14 cellular contexts compared by ENCODE assay signal in genomic region chr17:66712453-66712852, GRCh38.
DNase-seq lines count a peak whose midpoint lies in the region; ATAC-seq and TF ChIP-seq lines count a peak whose summit lies in the region.
"Had no signal": no experiment of that assay in that cellular context is flagged by ENCODE, and none has a peak within 500 bp of the region (broad histone marks: within the 10 kb centered on the region; RNA-seq: fewer than 3 reads in every experiment).

No MANE protein-coding gene starts in this region.

- no peak overlapping the region for H3K27ac ChIP-seq in CD4-positive, alpha-beta T cell (ENCODE audit: low read depth, low read length)
- H3K27ac ChIP-seq in H9 (ENCODE audit: insufficient read length, low read depth, low read length) (peak overlapping the region; percentile 3), body of pancreas (peak overlapping the region; percentile 60 to 75 (median 70)), ovary (no peak overlapping the region)
- H3K27ac ChIP-seq: BLaER1 treated with 17β-estradiol and CSF1 and Interleukin-3, amounts not matched to agents 10 nM and 100 nM had no signal

- no peak for TF ChIP-seq CTCF in CD4-positive, alpha-beta T cell (IDR thresholded peaks at IDR 0.05)
- TF ChIP-seq CTCF in H9 (conservative IDR thresholded peaks at IDR 0.05), result no peak
- no peak for TF ChIP-seq CTCF in body of pancreas (IDR thresholded peaks at IDR 0.05)
- no peak for TF ChIP-seq CTCF in natural killer cell (IDR thresholded peaks at IDR 0.05)
- no peak for TF ChIP-seq CTCF in ovary (IDR thresholded peaks at IDR 0.05)

- H3K9ac ChIP-seq in H9 (ENCODE audit: extremely low read depth, insufficient read length, low read length), result no peak overlapping the region
- H3K9ac ChIP-seq: BLaER1 treated with 17β-estradiol and CSF1 and Interleukin-3, amounts not matched to agents 10 nM and 100 nM had no signal

- H3T11ph ChIP-seq in H9 (ENCODE audit: low read length), result no peak overlapping the region

- H3K27ac Mint-ChIP-seq in CD4-positive, alpha-beta T cell, result peak overlapping the region; percentile 76
- H3K27ac Mint-ChIP-seq in H9 (peak overlapping the region; percentile 62 to 84 (median 64); a peak in 6 of 7 replicates), natural killer cell (peak overlapping the region; percentile 65 to 69)
- H3K27ac Mint-ChIP-seq: stimulated activated memory B cell treated with anti-CD40 and anti-IgM and Interleukin-4, amounts not matched to agents 10 μg/mL and 1 μg/mL and 100 μg/mL, for 72 hours had no signal

- no peak overlapping the region for H2BK20ac ChIP-seq in H9 (ENCODE audit: low read depth, low read length, poor library complexity, severe bottlenecking)

- H2AK5ac ChIP-seq in H9 (ENCODE audit: insufficient read length, low read length), result no peak overlapping the region

- H3K27me3 ChIP-seq in CD4-positive, alpha-beta T cell (ENCODE audit: control insufficient read depth, insufficient read depth, low read length), result no peaks in the 10 kb centered on the region
- no peaks in the 10 kb centered on the region for H3K27me3 ChIP-seq in H9 (ENCODE audit: insufficient read depth, low read length)
- no peaks in the 10 kb centered on the region for H3K27me3 ChIP-seq in body of pancreas
- no peaks in the 10 kb centered on the region for H3K27me3 ChIP-seq in ovary
- H3K27me3 ChIP-seq: BLaER1 treated with 17β-estradiol and CSF1 and Interleukin-3, amounts not matched to agents 10 nM and 100 nM had no signal

- H3K4me3 ChIP-seq in body of pancreas (no peak overlapping the region), ovary (no peak overlapping the region)
- H3K4me3 ChIP-seq: BLaER1 treated with 17β-estradiol and CSF1 and Interleukin-3, amounts not matched to agents 10 nM and 100 nM had no signal

- peaks cover 37% of the 10 kb centered on the region for H3K36me3 Mint-ChIP-seq in CD4-positive, alpha-beta T cell (ENCODE audit: low read depth)
- no peaks in the 10 kb centered on the region for H3K36me3 Mint-ChIP-seq in H9 (ENCODE audit: insufficient read depth in 1 of 3, low read depth in 3 of 3)
- H3K36me3 Mint-ChIP-seq in natural killer cell, result no peaks in the 10 kb centered on the region
- H3K36me3 Mint-ChIP-seq: stimulated activated memory B cell treated with anti-CD40 and anti-IgM and Interleukin-4, amounts not matched to agents 10 μg/mL and 1 μg/mL and 100 μg/mL, for 72 hours had no signal

- no peak overlapping the region for H3K23ac ChIP-seq in H9 (ENCODE audit: insufficient read length, low read depth, low read length)

- peak overlapping the region; percentile 0 for H3K4me2 ChIP-seq in H9 (ENCODE audit: insufficient read depth, insufficient read length, low read length)

- H2BK5ac ChIP-seq in H9 (ENCODE audit: insufficient read length, low read length), result no peak overlapping the region

- no peak overlapping the region for H3K4me3 Mint-ChIP-seq in CD4-positive, alpha-beta T cell
- no peak overlapping the region for H3K4me3 Mint-ChIP-seq in H9
- no peak overlapping the region for H3K4me3 Mint-ChIP-seq in natural killer cell
- H3K4me3 Mint-ChIP-seq: stimulated activated memory B cell treated with anti-CD40 and anti-IgM and Interleukin-4, amounts not matched to agents 10 μg/mL and 1 μg/mL and 100 μg/mL, for 72 hours had no signal

- H3K4me1 ChIP-seq in H9 (ENCODE audit: insufficient read depth, low read length), result peaks cover 7% of the 10 kb centered on the region
- H3K4me1 ChIP-seq in body of pancreas, result peaks cover 28% of the 10 kb centered on the region
- no peaks in the 10 kb centered on the region for H3K4me1 ChIP-seq in ovary (ENCODE audit: insufficient read depth)

- H2BK12ac ChIP-seq in H9 (ENCODE audit: insufficient read length, low read depth, low read length), result no peak overlapping the region

- DNase-seq in CD4-positive, alpha-beta T cell, result no peak
- peak; percentile 40 for DNase-seq in H9
- no peak for DNase-seq in body of pancreas
- no peak for DNase-seq in natural killer cell
- no peak for DNase-seq in ovary
- DNase-seq in DMS79 (lab: John Stamatoyannopoulos, UW), result no peak
- DNase-seq: activated naive CD4-positive, alpha-beta T cell treated with Interleukin-2 at 50 U/mL for 16 hours; NCI-H226; retina; stimulated activated CD4-positive, alpha-beta T cell treated with anti-CD3 and anti-CD28 coated beads, Interleukin-2, amount 100 ng/mL, for 48 hours had no signal

- no peak overlapping the region for H4K91ac ChIP-seq in H9 (ENCODE audit: insufficient read length, low read depth, low read length)

- no peak overlapping the region for H2BK120ac ChIP-seq in H9 (ENCODE audit: low read depth, low read length, poor library complexity, severe bottlenecking)

- POLR2A ChIA-PET in CD4-positive, alpha-beta T cell (lab: Charles Lee), result no interaction called here

- no peaks in the 10 kb centered on the region for H3K36me3 ChIP-seq in body of pancreas (replicated peaks in 1 of 2; ENCODE audit: insufficient read depth in 1 of 2, low read depth in 2 of 2)
- no peaks in the 10 kb centered on the region for H3K36me3 ChIP-seq in ovary

- H3K9me3 ChIP-seq in CD4-positive, alpha-beta T cell (ENCODE audit: control insufficient read depth, low read length), result no peaks in the 10 kb centered on the region
- no peaks in the 10 kb centered on the region for H3K9me3 ChIP-seq in H9 (ENCODE audit: control insufficient read depth, low read depth, low read length)
- H3K9me3 ChIP-seq in body of pancreas, result no peaks in the 10 kb centered on the region
- H3K9me3 ChIP-seq in ovary, result no peaks in the 10 kb centered on the region
- H3K9me3 ChIP-seq: BLaER1 treated with 17β-estradiol and CSF1 and Interleukin-3, amounts not matched to agents 10 nM and 100 nM had no signal

- H3K9me3 Mint-ChIP-seq in CD4-positive, alpha-beta T cell, result no peaks in the 10 kb centered on the region
- H3K9me3 Mint-ChIP-seq in H9 (no peaks in the 10 kb centered on the region), natural killer cell (no peaks in the 10 kb centered on the region)
- H3K9me3 Mint-ChIP-seq: stimulated activated memory B cell treated with anti-CD40 and anti-IgM and Interleukin-4, amounts not matched to agents 10 μg/mL and 1 μg/mL and 100 μg/mL, for 72 hours had no signal

- H3K4me1 Mint-ChIP-seq in CD4-positive, alpha-beta T cell (ENCODE audit: low read depth), result peaks cover 40% of the 10 kb centered on the region
- peaks cover 56 to 62% of the 10 kb centered on the region in 2 experiments for H3K4me1 Mint-ChIP-seq in H9
- H3K4me1 Mint-ChIP-seq in natural killer cell, result peaks cover 35 to 44% of the 10 kb centered on the region in 2 donors
- H3K4me1 Mint-ChIP-seq: stimulated activated memory B cell treated with anti-CD40 and anti-IgM and Interleukin-4, amounts not matched to agents 10 μg/mL and 1 μg/mL and 100 μg/mL, for 72 hours had no signal

- H3K79me1 ChIP-seq in H9 (ENCODE audit: insufficient read depth, low read depth, low read length, poor library complexity, severe bottlenecking), result no peaks in the 10 kb centered on the region

- TF ChIP-seq POLR2A in body of pancreas (IDR thresholded peaks at IDR 0.05), result no peak
- TF ChIP-seq POLR2A in ovary (IDR thresholded peaks at IDR 0.05), result no peak

- no peak overlapping the region for H3K14ac ChIP-seq in H9 (ENCODE audit: insufficient read depth, low read length)

- CTCF ChIA-PET in CD4-positive, alpha-beta T cell (lab: Charles Lee), result no interaction called here

- TF ChIP-seq EP300 in ovary (IDR thresholded peaks at IDR 0.05), result no peak

- H4K5ac ChIP-seq in H9 (ENCODE audit: insufficient read length, low read depth, low read length), result no peak overlapping the region

- no peaks in the 10 kb centered on the region for H3K79me2 ChIP-seq in H9 (ENCODE audit: insufficient read depth, low read length)

- no peak overlapping the region for H4K8ac ChIP-seq in H9 (replicated peaks; ENCODE audit: insufficient read length, low read depth, low read length)

- no CpG with 5 or more reads among the region's 3 CpGs for WGBS in H9 (ENCODE audit: extremely low coverage, insufficient read length, low lambda C conversion rate)
- 66 to 70% methylated on average over 3 of the region's 3 CpGs for WGBS in body of pancreas, 2 donors
- 75 to 93% (median 80%) methylated on average over 3 of the region's 3 CpGs for WGBS in ovary, 3 donors

- H3K56ac ChIP-seq in H9 (ENCODE audit: insufficient read length, low read depth, low read length), result no peak overlapping the region

- H2BK15ac ChIP-seq in H9 (ENCODE audit: low read depth, low read length), result no peak overlapping the region

- ATAC-seq in CD4-positive, alpha-beta T cell (ENCODE audit: poor library complexity), result no peak
- ATAC-seq in body of pancreas (no peak), natural killer cell (no peak), GM21447 (IDR thresholded peaks at IDR 0.05; ENCODE audit: unreplicated experiment) (no peak), HG02571 (IDR thresholded peaks at IDR 0.05; ENCODE audit: unreplicated experiment) (no peak)
- ATAC-seq: stimulated activated memory B cell treated with anti-CD40 and anti-IgM and Interleukin-4, amounts not matched to agents 10 μg/mL and 1 μg/mL and 100 μg/mL, for 72 hours had no signal

- no peaks in the 10 kb centered on the region for H4K20me1 ChIP-seq in H9 (ENCODE audit: control insufficient read depth, insufficient read depth, insufficient read length)

- intact Hi-C loops in CD4-positive, alpha-beta T cell (cut with DNase I, micrococcal nuclease), result loop anchor here in 1 of 2 experiments (5.0 kb wide), 1 partner anchor 580 kb away; no protein-coding TSS in a partner anchor
- intact Hi-C loops in body of pancreas (cut with DNase I), result no loop called here
- intact Hi-C loops in natural killer cell (cut with micrococcal nuclease), result no loop called here
- intact Hi-C loops in ovary (cut with DNase I), result loop anchor here in 2 of 4 donors (10.0 kb wide), 2 partner anchors 192 to 582 kb away; no protein-coding TSS in a partner anchor

- H2AFZ ChIP-seq in H9 (ENCODE audit: low read length), result no peak overlapping the region

- H3K27me3 Mint-ChIP-seq in CD4-positive, alpha-beta T cell, result no peaks in the 10 kb centered on the region
- peaks cover 2% of the 10 kb centered on the region; the same call in 1 of the 2 replicates for H3K27me3 Mint-ChIP-seq in H9 (ENCODE audit: low read depth)
- no peaks in the 10 kb centered on the region for H3K27me3 Mint-ChIP-seq in natural killer cell (ENCODE audit: low read depth in 2 of 2)

- no peak overlapping the region for H3K4ac ChIP-seq in H9 (ENCODE audit: low read depth, low read length)

- H3K23me2 ChIP-seq in H9 (ENCODE audit: insufficient read length, low read depth, low read length, poor library complexity, severe bottlenecking), result no peaks in the 10 kb centered on the region

- H3K18ac ChIP-seq in H9 (ENCODE audit: insufficient read length, low read depth, low read length), result no peak overlapping the region

Comparison
In these comparisons a context has a peak if more than half of its experiments do, and no peak if none do; other contexts are left out.
1. H3K27ac ChIP-seq: peak in H9 (single experiment) and body of pancreas (4 of 4); none in CD4-positive, alpha-beta T cell (single experiment) and ovary (0 of 2).
2. Peak in every context shown above with its lines, with median percentiles within 50 percentile points of each other: H3K27ac Mint-ChIP-seq.